ENCODE assay signal across 18 cellular contexts in the genomic region with DNA sequence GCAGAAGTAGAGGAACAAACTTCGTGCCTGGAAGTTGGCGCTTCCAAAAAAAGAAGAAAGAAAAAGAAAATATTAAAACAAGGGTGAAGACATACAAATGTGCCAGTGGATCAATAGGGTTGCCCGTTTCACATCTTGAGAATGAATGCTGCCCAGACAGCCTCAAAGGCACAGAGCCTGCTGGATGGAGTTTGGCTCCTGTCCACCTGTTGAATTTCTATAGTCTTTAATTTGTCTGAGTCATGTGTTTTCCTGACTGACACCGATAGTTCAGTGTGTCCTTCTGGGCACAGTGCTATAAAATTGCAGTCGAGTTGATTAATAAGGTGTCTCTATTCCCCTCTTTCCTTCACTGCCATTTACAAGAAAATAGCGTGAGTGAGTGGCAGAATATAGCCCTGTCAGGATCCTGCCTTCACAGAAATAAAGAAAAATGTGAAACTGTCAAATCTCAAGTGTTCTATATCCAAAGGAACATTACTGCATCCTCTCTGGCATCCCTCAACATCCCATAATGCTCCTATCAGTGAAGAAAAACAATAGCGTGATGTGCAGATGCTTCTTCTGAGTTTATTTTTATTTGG.
DNase-seq lines count a peak whose midpoint lies in the region; ATAC-seq and TF ChIP-seq lines count a peak whose summit lies in the region.
"Had no signal": no experiment of that assay in that cellular context is flagged by ENCODE, and none has a peak within 500 bp of the region (broad histone marks: within the 10 kb centered on the region; RNA-seq: fewer than 3 reads in every experiment).

No MANE protein-coding gene starts in this region.

- DNase-seq in NCI-H1105 treated with DMSO at 0.1 percent for 48 hours (lab: John Stamatoyannopoulos, UW) (peak; percentile 41), NCI-H1105 (lab: John Stamatoyannopoulos, UW) (no peak), NCI-H69 (lab: John Stamatoyannopoulos, UW) (peak; percentile 24), G401 (ENCODE audit: low spot score) (no peak)
- DNase-seq: 8988T; Caco-2; CD4-positive, CD25-positive, alpha-beta regulatory T cell; CD8-positive, alpha-beta T cell; DMS53; DMS79 treated with DMSO at 0.1 percent for 48 hours; GM23248; H7; HCEC 1CT had no signal

- ATAC-seq in HG02623 (IDR thresholded peaks at IDR 0.05; ENCODE audit: unreplicated experiment) (no peak), HG03159 (IDR thresholded peaks at IDR 0.05; ENCODE audit: unreplicated experiment) (no peak)
- ATAC-seq: CD8-positive, alpha-beta T cell had no signal

- no peak overlapping the region for H3K27ac ChIP-seq in BLaER1 treated with 17β-estradiol and CSF1 and Interleukin-3, amounts not matched to agents 10 nM and 100 nM
- H3K27ac ChIP-seq in neural cell (ENCODE audit: low read length) = no peak overlapping the region
- H3K27ac ChIP-seq: C4-2B, GM23248 had no signal

- TF ChIP-seq EP300 in neural cell (conservative IDR thresholded peaks at IDR 0.05; ENCODE audit: poor library complexity, severe bottlenecking) = peak; percentile 84

- H4K20me1 ChIP-seq in BLaER1 treated with 17β-estradiol and CSF1 and Interleukin-3, amounts not matched to agents 10 nM and 100 nM = no peaks in the 10 kb centered on the region
- H4K20me1 ChIP-seq in neural cell (ENCODE audit: insufficient read depth) = no peaks in the 10 kb centered on the region

- no peaks in the 10 kb centered on the region for H3K36me3 ChIP-seq in BLaER1 treated with 17β-estradiol and CSF1 and Interleukin-3, amounts not matched to agents 10 nM and 100 nM
- H3K36me3 ChIP-seq in neural cell (ENCODE audit: insufficient read depth, low read length) = no peaks in the 10 kb centered on the region

- no peak overlapping the region for H3K4me3 ChIP-seq in BLaER1 treated with 17β-estradiol and CSF1 and Interleukin-3, amounts not matched to agents 10 nM and 100 nM
- no peak overlapping the region for H3K4me3 ChIP-seq in neural cell (ENCODE audit: low read length)
- H3K4me3 ChIP-seq: GM23248 had no signal

- no peaks in the 10 kb centered on the region for H3K79me2 ChIP-seq in neural cell (replicated peaks; ENCODE audit: insufficient read depth, low read length)

- no peaks in the 10 kb centered on the region for H3K27me3 ChIP-seq in BLaER1 treated with 17β-estradiol and CSF1 and Interleukin-3, amounts not matched to agents 10 nM and 100 nM
- no peaks in the 10 kb centered on the region for H3K27me3 ChIP-seq in neural cell (ENCODE audit: insufficient read depth, low read depth, low read length)

- no peak for TF ChIP-seq RAD21 in neural cell (conservative IDR thresholded peaks at IDR 0.05)

- H3K4me2 ChIP-seq in BLaER1 treated with 17β-estradiol and CSF1 and Interleukin-3, amounts not matched to agents 10 nM and 100 nM = peak overlapping the region in 8 of 11 experiments; percentile 16 to 66 (median 45); a peak in 15 of 22 replicates
- H3K4me2 ChIP-seq in neural cell (ENCODE audit: low read length) = no peak overlapping the region

- TF ChIP-seq CTCF in neural cell (IDR thresholded peaks at IDR 0.05; ENCODE audit: poor library complexity, severe bottlenecking) = no peak

- no peak overlapping the region for H3K9ac ChIP-seq in BLaER1 treated with 17β-estradiol and CSF1 and Interleukin-3, amounts not matched to agents 10 nM and 100 nM
- no peak overlapping the region for H3K9ac ChIP-seq in neural cell (ENCODE audit: low read length)
- H3K9ac ChIP-seq: GM23248 had no signal

- no peaks in the 10 kb centered on the region for H3K9me2 ChIP-seq in neural cell (ENCODE audit: insufficient read depth, low read length)

- in situ Hi-C loops in G401 (cut with HindIII; ENCODE audit: low sequenced_read_pairs) = no loop called here

- H3F3A ChIP-seq in neural cell (ENCODE audit: insufficient read depth, low read length, poor library complexity, severe bottlenecking) = no peaks in the 10 kb centered on the region

- H2AFZ ChIP-seq in neural cell (ENCODE audit: low read depth, low read length) = no peak overlapping the region
- H2AFZ ChIP-seq: GM23248 had no signal

- peaks cover 0 to 28% (median 15%) of the 10 kb centered on the region in 11 experiments; a peak in 12 of 22 replicates for H3K9me3 ChIP-seq in BLaER1 treated with 17β-estradiol and CSF1 and Interleukin-3, amounts not matched to agents 10 nM and 100 nM (replicated peaks in 1 of 11)
- no peaks in the 10 kb centered on the region for H3K9me3 ChIP-seq in neural cell (ENCODE audit: low read length)
- H3K9me3 ChIP-seq: Caco-2 had no signal

- H3K4me1 ChIP-seq in BLaER1 treated with 17β-estradiol and CSF1 and Interleukin-3, amounts not matched to agents 10 nM and 100 nM = peaks cover 12 to 35% (median 31%) of the 10 kb centered on the region in 10 experiments; a peak in 19 of 20 replicates
- H3K4me1 ChIP-seq: Caco-2 had no signal

TF ChIP-seq in neural cell, 6 proteins besides CTCF, POLR2A, EP300 and RAD21:
- TF ChIP-seq, protein P1, sequence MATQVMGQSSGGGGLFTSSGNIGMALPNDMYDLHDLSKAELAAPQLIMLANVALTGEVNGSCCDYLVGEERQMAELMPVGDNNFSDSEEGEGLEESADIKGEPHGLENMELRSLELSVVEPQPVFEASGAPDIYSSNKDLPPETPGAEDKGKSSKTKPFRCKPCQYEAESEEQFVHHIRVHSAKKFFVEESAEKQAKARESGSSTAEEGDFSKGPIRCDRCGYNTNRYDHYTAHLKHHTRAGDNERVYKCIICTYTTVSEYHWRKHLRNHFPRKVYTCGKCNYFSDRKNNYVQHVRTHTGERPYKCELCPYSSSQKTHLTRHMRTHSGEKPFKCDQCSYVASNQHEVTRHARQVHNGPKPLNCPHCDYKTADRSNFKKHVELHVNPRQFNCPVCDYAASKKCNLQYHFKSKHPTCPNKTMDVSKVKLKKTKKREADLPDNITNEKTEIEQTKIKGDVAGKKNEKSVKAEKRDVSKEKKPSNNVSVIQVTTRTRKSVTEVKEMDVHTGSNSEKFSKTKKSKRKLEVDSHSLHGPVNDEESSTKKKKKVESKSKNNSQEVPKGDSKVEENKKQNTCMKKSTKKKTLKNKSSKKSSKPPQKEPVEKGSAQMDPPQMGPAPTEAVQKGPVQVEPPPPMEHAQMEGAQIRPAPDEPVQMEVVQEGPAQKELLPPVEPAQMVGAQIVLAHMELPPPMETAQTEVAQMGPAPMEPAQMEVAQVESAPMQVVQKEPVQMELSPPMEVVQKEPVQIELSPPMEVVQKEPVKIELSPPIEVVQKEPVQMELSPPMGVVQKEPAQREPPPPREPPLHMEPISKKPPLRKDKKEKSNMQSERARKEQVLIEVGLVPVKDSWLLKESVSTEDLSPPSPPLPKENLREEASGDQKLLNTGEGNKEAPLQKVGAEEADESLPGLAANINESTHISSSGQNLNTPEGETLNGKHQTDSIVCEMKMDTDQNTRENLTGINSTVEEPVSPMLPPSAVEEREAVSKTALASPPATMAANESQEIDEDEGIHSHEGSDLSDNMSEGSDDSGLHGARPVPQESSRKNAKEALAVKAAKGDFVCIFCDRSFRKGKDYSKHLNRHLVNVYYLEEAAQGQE (IDR thresholded peaks at IDR 0.05; ENCODE audit: borderline replicate concordance) = peak; percentile 40
- TF ChIP-seq SMC3 (conservative IDR thresholded peaks at IDR 0.05; ENCODE audit: poor library complexity) (no peak), EZH2 (IDR thresholded peaks at IDR 0.05; ENCODE audit: borderline replicate concordance, insufficient read depth, low read length, poor library complexity, severe bottlenecking) (no peak), MXI1 (conservative IDR thresholded peaks at IDR 0.05; ENCODE audit: poor library complexity, severe bottlenecking) (no peak), POLR2AphosphoS5 (IDR thresholded peaks at IDR 0.05) (peak; percentile 53), TAF1 (IDR thresholded peaks at IDR 0.05; ENCODE audit: low read depth) (no peak)

Comparison
In these comparisons a context has a peak if more than half of its experiments do, and no peak if none do; other contexts are left out.
1. DNase-seq: peak in NCI-H1105 treated with DMSO at 0.1 percent for 48 hours (single experiment) and NCI-H69 (single experiment); none in NCI-H1105 (single experiment) and G401 (single experiment).